In genomic region chr17:9115446-9116265, GRCh38 we compare ENCODE assay signal across 8 cellular contexts.
A peak's percentile ranks its signal among the peaks of the same experiment; 100 is the strongest.
DNase-seq lines count a peak whose midpoint lies in the region; ATAC-seq, FAIRE-seq and TF ChIP-seq lines count a peak whose summit lies in the region.

No MANE protein-coding gene starts in this region.

- peak; percentile 81 for DNase-seq in Daoy (ENCODE audit: low read depth)
- peak; percentile 9 for DNase-seq in RCC 7860 (ENCODE audit: low spot score)
- peak; percentile 35 to 89 for DNase-seq in ascending aorta (ENCODE audit: low spot score in 2 of 2)

- TF ChIP-seq CTCF in ascending aorta (IDR thresholded peaks at IDR 0.05) = peak in 2 of 3 experiments; percentile 45 to 65

- H3K36me3 ChIP-seq in ascending aorta = no peaks in the 10 kb centered on the region
- H3K36me3 ChIP-seq in iPS-15b (ENCODE audit: control insufficient read depth, insufficient read depth, low read length) = no peaks in the 10 kb centered on the region
- H3K36me3 ChIP-seq in skeletal muscle satellite cell (ENCODE audit: insufficient read depth, low read length) = no peaks in the 10 kb centered on the region

- H3K27me3 ChIP-seq in ascending aorta (no peaks in the 10 kb centered on the region), iPS-15b (ENCODE audit: control insufficient read depth, insufficient read depth, low read length) (no peaks in the 10 kb centered on the region), skeletal muscle satellite cell (ENCODE audit: control insufficient read depth, insufficient read depth, low read length) (no peaks in the 10 kb centered on the region)

- intact Hi-C loops in ascending aorta (cut with DNase I) = loop anchor here (5.0 kb wide), 1 partner anchor 177 kb away; no protein-coding TSS in a partner anchor

- peak overlapping the region; percentile 88 to 93 for H3K27ac ChIP-seq in ascending aorta

- H3K9me3 ChIP-seq in ascending aorta (no peaks in the 10 kb centered on the region), iPS-15b (ENCODE audit: control insufficient read depth, insufficient read depth, low read length) (no peaks in the 10 kb centered on the region), skeletal muscle satellite cell (replicated peaks; ENCODE audit: low read length) (no peaks in the 10 kb centered on the region)

- H3K9ac ChIP-seq in iPS-15b (ENCODE audit: low read depth, low read length) (peak overlapping the region; percentile 16), skeletal muscle satellite cell (ENCODE audit: low read depth, low read length) (peak overlapping the region; percentile 22)

- H3K4me3 ChIP-seq in ascending aorta (peak overlapping the region; percentile 46 to 59), iPS-15b (ENCODE audit: low read depth, low read length) (peak overlapping the region; percentile 32), skeletal muscle satellite cell (ENCODE audit: low read length) (peak overlapping the region; percentile 55)

- no peak for FAIRE-seq in RCC 7860 (lab: Jason Lieb, UNC)

- ATAC-seq in HG02610 (IDR thresholded peaks at IDR 0.05; ENCODE audit: unreplicated experiment) = no peak
- ATAC-seq in HG02938 (IDR thresholded peaks at IDR 0.05; ENCODE audit: unreplicated experiment) = no peak
- no peak for ATAC-seq in GM18517 (IDR thresholded peaks at IDR 0.05; ENCODE audit: unreplicated experiment)

- H3K4me1 ChIP-seq in ascending aorta = peaks cover 0 to 11% of the 10 kb centered on the region in 2 donors
- H3K4me1 ChIP-seq in iPS-15b (ENCODE audit: control insufficient read depth, insufficient read depth, low read length) = peaks cover 4% of the 10 kb centered on the region
- H3K4me1 ChIP-seq in skeletal muscle satellite cell (ENCODE audit: control insufficient read depth, insufficient read depth, low read length) = no peaks in the 10 kb centered on the region

- H3K4me2 ChIP-seq in skeletal muscle satellite cell (ENCODE audit: low read length) = peak overlapping the region; percentile 79

Comparison
In these comparisons a context has a peak if more than half of its experiments do, and no peak if none do; other contexts are left out.
1. DNase-seq: peak in every context shown above with its lines; median percentile 81 in Daoy; 62 in ascending aorta; 9 in RCC 7860.